Comparison of ENCODE assay signal across 8 cellular contexts in the genomic region with DNA sequence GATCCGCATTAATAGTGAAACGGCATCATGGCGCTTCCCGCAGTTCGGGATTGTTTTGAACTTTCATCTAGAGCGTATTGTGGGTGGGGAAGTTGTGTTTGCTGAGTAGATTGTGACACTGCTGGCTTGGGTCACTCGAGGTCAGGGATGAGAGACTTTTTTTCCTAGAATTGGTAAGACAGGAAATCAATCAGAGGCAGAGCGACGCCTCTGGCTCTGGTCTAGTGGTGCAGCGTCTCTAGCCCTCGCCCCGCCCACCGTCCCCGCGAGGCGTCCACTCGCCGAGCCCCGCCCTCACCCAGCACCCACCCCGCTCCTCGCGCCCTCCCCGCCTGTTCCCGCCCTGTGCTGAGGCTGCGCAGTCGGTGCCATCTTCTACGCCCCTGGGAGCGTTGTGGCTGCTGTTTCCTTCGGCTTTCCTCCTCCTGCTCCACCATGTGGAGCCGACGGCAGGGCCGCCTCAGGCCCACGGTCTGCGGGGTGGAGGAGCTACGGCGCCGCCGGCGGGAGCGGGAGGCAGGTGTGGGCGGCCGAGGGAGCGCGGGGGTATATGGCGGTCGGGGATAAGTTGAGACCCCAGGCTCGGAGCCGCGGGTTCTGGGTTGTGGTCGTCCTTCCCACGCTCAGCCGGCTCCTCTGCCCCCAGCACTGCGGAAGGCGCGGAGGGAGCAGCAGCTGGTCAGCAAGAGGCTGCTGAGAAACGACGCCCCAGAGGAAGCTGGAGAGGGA. TPM values are rescaled to one million over a fixed set of nuclear protein-coding genes. Genes with fewer than 3 reads are reported as not detected.
A peak's percentile ranks its signal among the peaks of the same experiment; 100 is the strongest.
DNase-seq lines count a peak whose midpoint lies in the region; ATAC-seq and TF ChIP-seq lines count a peak whose summit lies in the region.

A gene (plus strand): TSS at position 359 of the 729 bp plus-strand sequence. CDS start 77 bp downstream, at position 436.

- 1 to 14% methylated on average over 10 to 56 of the region's 57 CpGs for WGBS in testis, 2 donors

- peaks cover 26% of the 10 kb centered on the region for H3K4me1 Mint-ChIP-seq in HFFc6 (ENCODE audit: low read depth)

- H3K4me3 Mint-ChIP-seq in HFFc6 = peak within 1 kb of the TSS; percentile 90

- peak; percentile 77 for TF ChIP-seq CTCF in HFFc6 (IDR thresholded peaks at IDR 0.05)
- peak; percentile 53 for TF ChIP-seq CTCF in NB4 (IDR thresholded peaks at IDR 0.05; ENCODE audit: low read depth, low read length)
- no peak for TF ChIP-seq CTCF in omental fat pad (IDR thresholded peaks at IDR 0.05)
- peak; percentile 44 to 63 (median 60) for TF ChIP-seq CTCF in testis (IDR thresholded peaks at IDR 0.05)

- H3K36me3 ChIP-seq in SK-N-MC (ENCODE audit: insufficient read depth, low read length) (peaks cover 15% of the 10 kb centered on the region), testis (ENCODE audit: low read depth, missing control alignments) (no peaks in the 10 kb centered on the region)

- H3K9me3 Mint-ChIP-seq in HFFc6 = no peaks in the 10 kb centered on the region

- H3K27me3 ChIP-seq in testis = no peaks in the 10 kb centered on the region

- H3K27me3 Mint-ChIP-seq in HFFc6 (ENCODE audit: insufficient read depth) = peaks cover 3% of the 10 kb centered on the region

- peaks cover 4% of the 10 kb centered on the region for H3K36me3 Mint-ChIP-seq in HFFc6 (ENCODE audit: low read depth)

- H3K4me1 ChIP-seq in testis = peaks cover 8% of the 10 kb centered on the region

- H3K9ac ChIP-seq in SK-N-MC (ENCODE audit: insufficient read length) = peak within 1 kb of the TSS; percentile 91

- peak; percentile 99 for ATAC-seq in omental fat pad (ENCODE audit: low FRiP score)

- H3K27ac Mint-ChIP-seq in HFFc6 = peak within 1 kb of the TSS; percentile 84

- TF ChIP-seq POLR2A in NB4 (IDR thresholded peaks at IDR 0.05; ENCODE audit: extremely low read depth, insufficient read length) (peak; percentile 83), testis (IDR thresholded peaks at IDR 0.05) (no peak)

- H3K4me3 ChIP-seq in GM08714 (ENCODE audit: low read length) (peak within 1 kb of the TSS; percentile 73), NB4 (ENCODE audit: low read depth, low read length) (peak within 1 kb of the TSS; percentile 90), SK-N-MC (peak within 1 kb of the TSS; percentile 93), testis (peak within 1 kb of the TSS; percentile 65 to 86)

- H3K9me3 ChIP-seq in SK-N-MC (ENCODE audit: low read depth, low read length) (no peaks in the 10 kb centered on the region), testis (no peaks in the 10 kb centered on the region)

- intact Hi-C loops in testis (cut with DNase I; ENCODE audit: low total_unique reads) = loop anchor here (10.0 kb wide), 1 partner anchor 94 kb away; a partner anchor contains a TSS

- H3K27ac ChIP-seq in SK-N-MC (peak within 1 kb of the TSS; percentile 84), testis (peak within 1 kb of the TSS; percentile 79 to 87)

- DNase-seq in HFFc6 = peak; percentile 89
- DNase-seq in NB4 (ENCODE audit: low read depth) = peak; percentile 98
- peak; percentile 67 for DNase-seq in SK-N-MC (ENCODE audit: low read depth, low spot score)
- DNase-seq in activated naive CD4-positive, alpha-beta T cell treated with anti-CD3 and anti-CD28 coated beads, Interleukin-2, amount 50 U/mL, for 16 hours = peak; percentile 98
- peak; percentile 75 for DNase-seq in glomerular endothelial cell (ENCODE audit: extremely low read depth, low read depth, low spot score)
- peak; percentile 89 for DNase-seq in omental fat pad (ENCODE audit: low spot score)
- peak; percentile 99 for DNase-seq in testis

RNA-seq across cellular contexts. Expression of the gene that starts here (rescaled TPM):
- 1 to 10 TPM; 3.6 to 7.2 (median 6.1) TPM for total RNA-seq in HFFc6 (2021; fragmentation: NEBNext Ultra II Directional; extraction: Animal tissue kit (Norgen Biotek cat#: 25700))
- 31.9 and 49.7 TPM in 2 replicates for total RNA-seq in glomerular endothelial cell
- 10 to 100 TPM; 18.7 to 96.9 (median 29.8) TPM for total RNA-seq in omental fat pad
- 100 to 1,000 TPM in 1 of 2 donors, 10 to 100 TPM in 1; 58.0 to 103 TPM for total RNA-seq in testis
- polyA plus RNA-seq in testis (ENCODE audit: insufficient read depth, low read depth, low replicate concordance) = 34.5 TPM

Comparison
In these comparisons a context has a peak if more than half of its experiments do, and no peak if none do; other contexts are left out.
1. Peak in every context shown above with its lines: DNase-seq, ATAC-seq, H3K4me3 ChIP-seq and H3K27ac ChIP-seq.
2. CTCF ChIP-seq: peak in HFFc6 (single experiment), NB4 (single experiment) and testis (3 of 3); none in omental fat pad (0 of 3).